23 cellular contexts compared by ENCODE assay signal in genomic region chr3:195135921-195136320, GRCh38.
A peak's percentile ranks its signal among the peaks of the same experiment; 100 is the strongest.
DNase-seq lines count a peak whose midpoint lies in the region; ATAC-seq and TF ChIP-seq lines count a peak whose summit lies in the region.
"Had no signal": no experiment of that assay in that cellular context is flagged by ENCODE, and none has a peak within 500 bp of the region (broad histone marks: within the 10 kb centered on the region; RNA-seq: fewer than 3 reads in every experiment).

No MANE protein-coding gene starts in this region.

- H3K4me3 ChIP-seq in BLaER1 treated with 17β-estradiol and CSF1 and Interleukin-3, amounts not matched to agents 10 nM and 100 nM: 0 out of 20 replicates have a peak overlapping the region, but pooled peaks of 1 of the 10 experiments have one; percentile 39
- H3K4me3 ChIP-seq in neural progenitor cell (no peak overlapping the region), thyroid gland (replicated peaks in 1 of 3) (no peak overlapping the region)
- H3K4me3 ChIP-seq: SK-N-MC had no signal

- H3K9ac ChIP-seq in BLaER1 treated with 17β-estradiol and CSF1 and Interleukin-3, amounts not matched to agents 10 nM and 100 nM: peak overlapping the region in 5 of 11 experiments; percentile 2 to 37 (median 20); a peak in 6 of 22 replicates
- no peak overlapping the region for H3K9ac ChIP-seq in neural progenitor cell

- H3K79me2 ChIP-seq in neural progenitor cell (ENCODE audit: low read depth): no peaks in the 10 kb centered on the region

- H3K4me3 Mint-ChIP-seq in brain: no peak overlapping the region
- no peak overlapping the region for H3K4me3 Mint-ChIP-seq in neural progenitor cell
- H3K4me3 Mint-ChIP-seq: CD4-positive, alpha-beta T cell; T-cell had no signal

- H3K27ac ChIP-seq in BLaER1 treated with 17β-estradiol and CSF1 and Interleukin-3, amounts not matched to agents 10 nM and 100 nM: peak overlapping the region in 7 of 11 experiments; percentile 11 to 46 (median 16); a peak in 6 of 22 replicates
- no peak overlapping the region for H3K27ac ChIP-seq in neural progenitor cell
- no peak overlapping the region for H3K27ac ChIP-seq in thyroid gland
- H3K27ac ChIP-seq: SK-N-MC had no signal

- H3K4me1 Mint-ChIP-seq in brain: peaks cover 64% of the 10 kb centered on the region
- peaks cover 34% of the 10 kb centered on the region for H3K4me1 Mint-ChIP-seq in neural progenitor cell

- H3K9me3 Mint-ChIP-seq in brain (peaks cover 0 to 7% (median 4%) of the 10 kb centered on the region in 5 experiments), neural progenitor cell (peaks cover 3% of the 10 kb centered on the region)

- peak overlapping the region in 4 of 5 experiments; percentile 20 to 86 (median 36) for H3K27ac Mint-ChIP-seq in brain
- H3K27ac Mint-ChIP-seq in neural progenitor cell: peak overlapping the region; percentile 51
- H3K27ac Mint-ChIP-seq: CD4-positive, alpha-beta T cell; T-cell had no signal

- peaks cover 8 to 12% (median 9%) of the 10 kb centered on the region in 11 experiments for H3K9me3 ChIP-seq in BLaER1 treated with 17β-estradiol and CSF1 and Interleukin-3, amounts not matched to agents 10 nM and 100 nM (replicated peaks in 1 of 11)
- no peaks in the 10 kb centered on the region for H3K9me3 ChIP-seq in neural progenitor cell (ENCODE audit: low read depth)
- no peaks in the 10 kb centered on the region for H3K9me3 ChIP-seq in thyroid gland

- TF ChIP-seq CTCF in brain (conservative IDR thresholded peaks at IDR 0.05): no peak
- TF ChIP-seq CTCF in neural progenitor cell (IDR thresholded peaks at IDR 0.05): no peak
- no peak for TF ChIP-seq CTCF in thyroid gland (IDR thresholded peaks at IDR 0.05)

- peaks cover 0 to 12% (median 8%) of the 10 kb centered on the region in 11 experiments; a peak in 13 of 22 replicates for H3K36me3 ChIP-seq in BLaER1 treated with 17β-estradiol and CSF1 and Interleukin-3, amounts not matched to agents 10 nM and 100 nM
- no peaks in the 10 kb centered on the region for H3K36me3 ChIP-seq in neural progenitor cell
- no peaks in the 10 kb centered on the region for H3K36me3 ChIP-seq in thyroid gland

- H4K20me1 ChIP-seq in BLaER1 treated with 17β-estradiol and CSF1 and Interleukin-3, amounts not matched to agents 10 nM and 100 nM: peaks cover 0 to 13% (median 0%) of the 10 kb centered on the region in 11 experiments; a peak in 4 of 22 replicates
- no peaks in the 10 kb centered on the region for H4K20me1 ChIP-seq in neural progenitor cell (ENCODE audit: low read depth)

- no peaks in the 10 kb centered on the region for H3F3A ChIP-seq in neural progenitor cell (ENCODE audit: low read depth)

- no peak for ATAC-seq in GM19395 (IDR thresholded peaks at IDR 0.05; ENCODE audit: unreplicated experiment)
- ATAC-seq: HCT116, Right ventricle myocardium inferior, T-cell had no signal

- intact Hi-C loops in thyroid gland (cut with DNase I): loop anchor here (10.0 kb wide), 1 partner anchor 109 kb away; no protein-coding TSS in a partner anchor

- no peaks in the 10 kb centered on the region for H3K27me3 ChIP-seq in BLaER1 treated with 17β-estradiol and CSF1 and Interleukin-3, amounts not matched to agents 10 nM and 100 nM
- H3K27me3 ChIP-seq in neural progenitor cell: no peaks in the 10 kb centered on the region
- H3K27me3 ChIP-seq in thyroid gland: no peaks in the 10 kb centered on the region

- no peak overlapping the region for H2AFZ ChIP-seq in neural progenitor cell (replicated peaks)

- WGBS in thyroid gland, 2 donors: 89 to 92% methylated on average over 5 to 8 of the region's 8 CpGs

- peaks cover 7% of the 10 kb centered on the region for H3K36me3 Mint-ChIP-seq in brain
- peaks cover 6% of the 10 kb centered on the region for H3K36me3 Mint-ChIP-seq in neural progenitor cell

- H3K4me2 ChIP-seq in BLaER1 treated with 17β-estradiol and CSF1 and Interleukin-3, amounts not matched to agents 10 nM and 100 nM: peak overlapping the region in 10 of 11 experiments; percentile 25 to 80 (median 67); a peak in 20 of 22 replicates
- no peak overlapping the region for H3K4me2 ChIP-seq in neural progenitor cell

- H3K4me1 ChIP-seq in BLaER1 treated with 17β-estradiol and CSF1 and Interleukin-3, amounts not matched to agents 10 nM and 100 nM: peaks cover 20 to 47% (median 38%) of the 10 kb centered on the region in 10 experiments
- no peaks in the 10 kb centered on the region for H3K4me1 ChIP-seq in neural progenitor cell
- peaks cover 0 to under 1% of the 10 kb centered on the region in 2 donors for H3K4me1 ChIP-seq in thyroid gland

- DNase-seq in NCI-H128 (lab: John Stamatoyannopoulos, UW; ENCODE audit: unreplicated experiment) (peak; percentile 11), neural progenitor cell (ENCODE audit: low spot score) (no peak), kidney glomerular epithelial cell (lab: John Stamatoyannopoulos, UW) (no peak), thyroid gland (no peak)
- DNase-seq in stimulated activated naive CD4-positive, alpha-beta T cell (lab: John Stamatoyannopoulos, UW): no peak
- DNase-seq: ACHN; Caco-2; CD4-positive, alpha-beta T cell; DMS153; GOT3; NCI-H1105 treated with DMSO at 0.1 percent for 48 hours; NCI-H187 treated with DMSO at 0.1 percent for 48 hours; NCI-H2171 treated with DMSO at 0.1 percent for 48 hours; NCI-H446; NCI-H526 treated with DMSO at 0.1 percent for 48 hours; NK-92 treated with Interleukin-12 subunit alpha and Interleukin-12 subunit beta, amount 100 ng/mL, for 24 hours; T-cell had no signal

- no peak for TF ChIP-seq POLR2A in thyroid gland (IDR thresholded peaks at IDR 0.05)

- peaks cover 4% of the 10 kb centered on the region for H3K27me3 Mint-ChIP-seq in brain
- no peaks in the 10 kb centered on the region for H3K27me3 Mint-ChIP-seq in neural progenitor cell (ENCODE audit: insufficient read depth, low read depth)
- H3K27me3 Mint-ChIP-seq: CD4-positive, alpha-beta T cell; T-cell had no signal

Comparison
In these comparisons a context has a peak if more than half of its experiments do, and no peak if none do; other contexts are left out.
1. H3K27ac ChIP-seq: peak in BLaER1 treated with 17β-estradiol and CSF1 and Interleukin-3, amounts not matched to agents 10 nM and 100 nM (7 of 11); none in neural progenitor cell (single experiment) and thyroid gland (0 of 3).